8 cellular contexts compared by ENCODE assay signal in the genomic region with DNA sequence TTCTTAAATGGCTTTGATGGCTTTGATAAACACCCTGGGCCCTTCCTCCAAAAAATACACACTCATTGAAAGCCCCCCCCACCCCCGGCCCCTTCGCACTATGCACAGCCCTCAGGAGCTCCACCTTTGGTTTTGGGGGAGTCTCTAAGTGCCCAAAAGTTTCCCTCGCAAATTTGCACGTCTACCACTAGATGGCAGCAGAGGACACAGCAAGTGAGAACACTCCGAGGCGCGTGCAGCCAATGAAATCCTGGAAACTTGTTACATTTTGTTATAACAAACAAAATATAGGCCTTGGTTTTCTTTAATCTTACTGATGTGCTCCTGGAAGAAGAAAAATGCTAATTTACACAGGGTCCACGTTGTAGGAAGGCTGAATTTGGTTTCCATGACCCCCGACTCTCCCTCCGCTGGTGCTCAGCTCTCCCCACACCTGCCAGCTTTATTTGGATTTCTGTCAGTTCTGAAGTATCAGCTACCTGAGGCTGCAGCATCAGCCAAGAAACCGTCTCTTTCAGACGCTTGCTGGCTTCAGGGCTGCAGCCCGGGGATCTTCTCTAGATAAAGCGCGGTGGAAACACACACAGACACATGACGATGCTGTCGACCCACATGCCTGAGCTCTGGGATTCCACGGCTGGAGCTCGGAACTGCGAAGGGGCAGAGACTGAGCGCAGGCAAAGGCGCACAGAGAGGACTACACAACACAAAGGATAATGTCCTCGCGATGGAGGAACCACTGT.
DNase-seq lines count a peak whose midpoint lies in the region; ATAC-seq and TF ChIP-seq lines count a peak whose summit lies in the region.

No MANE protein-coding gene starts in this region.

- H3K27me3 ChIP-seq in GM06990 (replicated peaks; ENCODE audit: control insufficient read depth, insufficient read depth, low read length): no peaks in the 10 kb centered on the region; the same call in 1 of the 2 replicates
- H3K27me3 ChIP-seq in fibroblast of lung (ENCODE audit: control insufficient read depth, insufficient read depth, low read length): no peaks in the 10 kb centered on the region
- no peaks in the 10 kb centered on the region for H3K27me3 ChIP-seq in neural cell (ENCODE audit: insufficient read depth, low read depth, low read length)
- H3K27me3 ChIP-seq in testis: no peaks in the 10 kb centered on the region

- H3K9me3 ChIP-seq in OCI-LY7 (ENCODE audit: low read length) (no peaks in the 10 kb centered on the region), fibroblast of lung (ENCODE audit: control insufficient read depth, insufficient read depth, low read depth, low read length) (no peaks in the 10 kb centered on the region), neural cell (ENCODE audit: low read length) (no peaks in the 10 kb centered on the region), testis (no peaks in the 10 kb centered on the region)

- H3K36me3 ChIP-seq in GM06990 (ENCODE audit: control insufficient read depth, insufficient read depth, low read length): no peaks in the 10 kb centered on the region
- H3K36me3 ChIP-seq in OCI-LY7 (ENCODE audit: insufficient read depth, low read length): no peaks in the 10 kb centered on the region
- no peaks in the 10 kb centered on the region for H3K36me3 ChIP-seq in fibroblast of lung (ENCODE audit: control insufficient read depth, insufficient read depth, low read length)
- no peaks in the 10 kb centered on the region for H3K36me3 ChIP-seq in neural cell (ENCODE audit: insufficient read depth, low read length)
- no peaks in the 10 kb centered on the region for H3K36me3 ChIP-seq in testis (ENCODE audit: low read depth, missing control alignments)

- ATAC-seq in HG02623 (IDR thresholded peaks at IDR 0.05; ENCODE audit: unreplicated experiment): no peak

- H3K4me3 ChIP-seq in GM06990 (replicated peaks; ENCODE audit: low read depth, low read length) (no peak overlapping the region), OCI-LY7 (ENCODE audit: low read depth, low read length, poor library complexity, severe bottlenecking) (no peak overlapping the region), fibroblast of lung (replicated peaks in 1 of 4; ENCODE audit: control extremely low read depth in 1 of 4, insufficient read depth in 1 of 4, low read depth in 3 of 4, low read length in 4 of 4) (no peak overlapping the region), neural cell (ENCODE audit: low read length) (no peak overlapping the region), testis (no peak overlapping the region)

- no TSS peak for BruUV-seq in OCI-LY7 (replicated peaks; lab: Mats Ljungman, UMichigan)

- H3F3A ChIP-seq in neural cell (ENCODE audit: insufficient read depth, low read length, poor library complexity, severe bottlenecking): no peaks in the 10 kb centered on the region

- H3K36me3 Mint-ChIP-seq in activated T-cell treated with anti-CD3 and anti-CD28 coated beads, Interleukin-2, amount 50 U/mL, for 24 hours (ENCODE audit: low read depth): no peaks in the 10 kb centered on the region

- H3K27ac ChIP-seq in OCI-LY7 (ENCODE audit: low read depth, low read length, poor library complexity, severe bottlenecking): no peak overlapping the region
- no peak overlapping the region for H3K27ac ChIP-seq in fibroblast of lung (ENCODE audit: insufficient read depth, low read length)
- no peak overlapping the region for H3K27ac ChIP-seq in neural cell (ENCODE audit: low read length)
- H3K27ac ChIP-seq in testis: no peak overlapping the region

- intact Hi-C loops in OCI-LY7 (cut with micrococcal nuclease; ENCODE audit: unreplicated experiment): loop anchor here (1.0 to 10.0 kb wide), 2 partner anchors 367 to 519 kb away; a partner anchor contains a TSS
- intact Hi-C loops in testis (cut with DNase I; ENCODE audit: low total_unique reads): loop anchor here (10.0 kb wide), 1 partner anchor 369 kb away; no protein-coding TSS in a partner anchor

- peaks cover 28% of the 10 kb centered on the region for H3K27me3 Mint-ChIP-seq in activated T-cell treated with anti-CD3 and anti-CD28 coated beads, Interleukin-2, amount 50 U/mL, for 24 hours

- no peaks in the 10 kb centered on the region for H3K79me2 ChIP-seq in OCI-LY7 (ENCODE audit: insufficient read depth, low read depth, low read length)
- no peaks in the 10 kb centered on the region for H3K79me2 ChIP-seq in fibroblast of lung (ENCODE audit: control insufficient read depth, insufficient read depth, low read length)
- H3K79me2 ChIP-seq in neural cell (replicated peaks; ENCODE audit: insufficient read depth, low read length): no peaks in the 10 kb centered on the region

- 35 to 49% methylated on average over 22 to 24 of the region's 24 CpGs for WGBS in testis, 2 donors

- no peak for TF ChIP-seq EP300 in neural cell (conservative IDR thresholded peaks at IDR 0.05; ENCODE audit: poor library complexity, severe bottlenecking)

- no peak for TF ChIP-seq POLR2A in testis (IDR thresholded peaks at IDR 0.05)

- H3K4me1 Mint-ChIP-seq in activated T-cell treated with anti-CD3 and anti-CD28 coated beads, Interleukin-2, amount 50 U/mL, for 24 hours (ENCODE audit: low read depth): peaks cover 7% of the 10 kb centered on the region

- H3K9me3 Mint-ChIP-seq in activated T-cell treated with anti-CD3 and anti-CD28 coated beads, Interleukin-2, amount 50 U/mL, for 24 hours: no peaks in the 10 kb centered on the region

- H3K9me2 ChIP-seq in OCI-LY7 (ENCODE audit: insufficient read depth, low read length) (no peaks in the 10 kb centered on the region), neural cell (ENCODE audit: insufficient read depth, low read length) (no peaks in the 10 kb centered on the region)

- H3K4me1 ChIP-seq in OCI-LY7 (ENCODE audit: insufficient read depth, low read length, poor library complexity, severe bottlenecking) (no peaks in the 10 kb centered on the region), fibroblast of lung (ENCODE audit: control insufficient read depth, extremely low read depth, insufficient read depth, low read length) (no peaks in the 10 kb centered on the region), testis (peaks cover 5% of the 10 kb centered on the region)

- H4K20me1 ChIP-seq in OCI-LY7 (ENCODE audit: insufficient read depth, low read length) (no peaks in the 10 kb centered on the region), fibroblast of lung (ENCODE audit: control insufficient read depth, extremely low read depth, insufficient read depth, low read length) (no peaks in the 10 kb centered on the region), neural cell (ENCODE audit: insufficient read depth) (no peaks in the 10 kb centered on the region)

- H3K4me3 Mint-ChIP-seq in activated T-cell treated with anti-CD3 and anti-CD28 coated beads, Interleukin-2, amount 50 U/mL, for 24 hours: no peak overlapping the region

- H3K9ac ChIP-seq in fibroblast of lung (ENCODE audit: insufficient read depth, low read length): no peak overlapping the region
- no peak overlapping the region for H3K9ac ChIP-seq in neural cell (ENCODE audit: low read length)

- DNase-seq in GM06990 (ENCODE audit: extremely low read depth, insufficient read length) (no peak), HS-27A (ENCODE audit: low read depth) (peak; percentile 23), OCI-LY7 (ENCODE audit: low spot score) (peak; percentile 83), fibroblast of lung (ENCODE audit: low read depth in 2 of 2) (peak; percentile 52 to 79), testis (peak; percentile 87)
- peak; percentile 61 for DNase-seq in activated T-cell treated with anti-CD3 and anti-CD28 coated beads, Interleukin-2, amount 50 U/mL, for 24 hours

- no peak overlapping the region for H3K27ac Mint-ChIP-seq in activated T-cell treated with anti-CD3 and anti-CD28 coated beads, Interleukin-2, amount 50 U/mL, for 24 hours

- peak; percentile 92 for TF ChIP-seq RAD21 in neural cell (conservative IDR thresholded peaks at IDR 0.05)

- POLR2A ChIA-PET in OCI-LY7 (lab: Charles Lee): no interaction called here

- TF ChIP-seq CTCF in GM06990 (IDR thresholded peaks at IDR 0.05; ENCODE audit: insufficient read depth, low read length, poor library complexity, severe bottlenecking): peak; percentile 82
- peak; percentile 91 for TF ChIP-seq CTCF in OCI-LY7 (conservative IDR thresholded peaks at IDR 0.05; ENCODE audit: low read length)
- TF ChIP-seq CTCF in fibroblast of lung (conservative IDR thresholded peaks at IDR 0.05 in 1 of 2, IDR thresholded peaks at IDR 0.05 in 1 of 2; ENCODE audit: low read depth in 1 of 2, low read length in 2 of 2): peak; percentile 89 to 94
- peak; percentile 86 for TF ChIP-seq CTCF in neural cell (IDR thresholded peaks at IDR 0.05; ENCODE audit: poor library complexity, severe bottlenecking)
- peak; percentile 74 to 92 (median 83) for TF ChIP-seq CTCF in testis (IDR thresholded peaks at IDR 0.05)

- H3K4me2 ChIP-seq in OCI-LY7 (ENCODE audit: low read length) (no peak overlapping the region), fibroblast of lung (ENCODE audit: extremely low read depth, insufficient read depth, low read length) (no peak overlapping the region), neural cell (ENCODE audit: low read length) (no peak overlapping the region)

- H2AFZ ChIP-seq in OCI-LY7 (ENCODE audit: low read length): no peak overlapping the region
- H2AFZ ChIP-seq in fibroblast of lung (ENCODE audit: low read length): no peak overlapping the region
- no peak overlapping the region for H2AFZ ChIP-seq in neural cell (ENCODE audit: low read depth, low read length)

- CTCF ChIA-PET in OCI-LY7 (lab: Charles Lee; ENCODE audit: unreplicated experiment): interaction anchor here (1.2 kb wide), 1 partner anchor 213 kb away, joined by 6 read pairs; no protein-coding TSS in a partner anchor

TF ChIP-seq in neural cell, 6 proteins besides CTCF, POLR2A, EP300 and RAD21:
- TF ChIP-seq SMC3 (conservative IDR thresholded peaks at IDR 0.05; ENCODE audit: poor library complexity): peak; percentile 90
- no peak for TF ChIP-seq EZH2 (IDR thresholded peaks at IDR 0.05; ENCODE audit: borderline replicate concordance, insufficient read depth, low read length, poor library complexity, severe bottlenecking)
